Comparison of ENCODE assay signal across 1 cellular context in the genomic region with DNA sequence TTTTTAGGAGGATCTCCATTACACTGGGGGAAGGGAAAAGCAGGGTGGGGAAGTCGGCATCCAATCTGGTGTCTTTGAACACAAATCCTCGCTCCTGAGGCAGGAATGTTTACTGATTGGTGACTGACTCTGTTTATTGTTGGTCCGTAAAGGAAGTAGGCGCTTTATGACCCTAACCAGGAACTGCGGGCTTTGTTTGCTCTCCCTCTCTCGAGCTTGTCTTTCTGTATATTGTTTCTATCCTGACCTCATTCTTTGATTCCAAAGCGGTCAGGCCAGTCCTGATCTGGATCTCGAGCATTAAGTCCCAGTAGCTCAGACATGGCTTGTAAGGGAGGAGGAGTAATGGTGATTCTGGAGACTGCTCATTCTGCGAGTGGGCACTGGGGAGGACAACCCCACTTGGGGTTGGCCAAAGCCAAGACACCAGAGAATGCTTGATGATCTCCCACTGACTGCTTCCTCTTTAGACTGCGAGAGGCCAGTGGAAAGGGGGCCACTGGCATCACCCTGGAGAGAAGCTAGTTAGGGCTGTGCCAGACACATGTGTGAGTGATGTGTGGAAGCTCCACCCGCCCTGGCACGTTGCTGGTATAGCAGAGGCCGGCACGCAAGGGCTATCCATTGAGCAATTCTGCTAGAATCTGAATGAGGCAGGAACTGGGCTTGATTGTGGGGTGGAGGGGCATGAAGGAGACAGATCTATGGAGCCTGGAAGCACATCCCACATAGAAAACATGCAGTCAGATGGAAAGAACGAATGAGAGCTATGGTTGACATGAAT.
TF ChIP-seq lines count a peak whose summit lies in the region.

No MANE protein-coding gene starts in this region.

TF ChIP-seq in HEK293T, 16 proteins besides CTCF, POLR2A, EP300 and RAD21 (continued from another document):
- no peak for TF ChIP-seq ELF4 (IDR thresholded peaks at IDR 0.05)
- TF ChIP-seq ZNF384 (IDR thresholded peaks at IDR 0.05), result no peak
- no peak for TF ChIP-seq TARDBP (IDR thresholded peaks at IDR 0.05)
- no peak for TF ChIP-seq SUZ12 (IDR thresholded peaks at IDR 0.05)
- TF ChIP-seq HDGF (IDR thresholded peaks at IDR 0.05; ENCODE audit: borderline replicate concordance), result no peak
- TF ChIP-seq BHLHE40 (IDR thresholded peaks at IDR 0.05; ENCODE audit: borderline replicate concordance), result no peak
- no peak for TF ChIP-seq FOXA1 (IDR thresholded peaks at IDR 0.05)
- no peak for TF ChIP-seq ARNT (IDR thresholded peaks at IDR 0.05)
